In genomic region chr17:59441459-59442096, GRCh38 we compare ENCODE assay signal across 3 cellular contexts.
TF ChIP-seq lines count a peak whose summit lies in the region.

No MANE protein-coding gene starts in this region.

TF ChIP-seq in SK-N-SH, 30 proteins besides CTCF, POLR2A, EP300 and RAD21:
- TF ChIP-seq REST (IDR thresholded peaks at IDR 0.05; ENCODE audit: low read depth, low read length) (no peak), POLR2AphosphoS5 (IDR thresholded peaks at IDR 0.05; ENCODE audit: low read depth, low read length) (no peak), TEAD4 (IDR thresholded peaks at IDR 0.05; ENCODE audit: borderline replicate concordance, insufficient read depth) (no peak), YY1 (IDR thresholded peaks at IDR 0.05; ENCODE audit: low read depth) (no peak)
TF ChIP-seq in SK-N-SH: peak in this region for 0.

TF ChIP-seq in SK-N-SH treated with all-trans-retinoic acid at 6 μM for 48 hours, 23 proteins besides CTCF, POLR2A, EP300 and RAD21:
- no peak for TF ChIP-seq BACH2 (CRISPR knock-in tag; IDR thresholded peaks at IDR 0.05; ENCODE audit: borderline replicate concordance)
- TF ChIP-seq TOX (CRISPR knock-in tag; IDR thresholded peaks at IDR 0.05; ENCODE audit: borderline replicate concordance) = no peak
- TF ChIP-seq ISL1 (CRISPR knock-in tag; IDR thresholded peaks at IDR 0.05) = no peak
- TF ChIP-seq PPARA (CRISPR knock-in tag; IDR thresholded peaks at IDR 0.05; ENCODE audit: borderline replicate concordance) = no peak
- no peak for TF ChIP-seq PATZ1 (CRISPR knock-in tag; IDR thresholded peaks at IDR 0.05; ENCODE audit: borderline replicate concordance)
- no peak for TF ChIP-seq ZC3H10 (CRISPR knock-in tag; IDR thresholded peaks at IDR 0.05)
- TF ChIP-seq ZFP30 (CRISPR knock-in tag; IDR thresholded peaks at IDR 0.05) = no peak
- no peak for TF ChIP-seq POU6F1 (CRISPR knock-in tag; IDR thresholded peaks at IDR 0.05; ENCODE audit: borderline replicate concordance, low read depth)
- TF ChIP-seq RARB (CRISPR knock-in tag; IDR thresholded peaks at IDR 0.05) = no peak
- TF ChIP-seq SNAI2 (CRISPR knock-in tag; IDR thresholded peaks at IDR 0.05) = no peak
- TF ChIP-seq ZNF70 (CRISPR knock-in tag; IDR thresholded peaks at IDR 0.05) = no peak
- TF ChIP-seq OSR1 (CRISPR knock-in tag; IDR thresholded peaks at IDR 0.05) = no peak
- TF ChIP-seq GLIS3 (CRISPR knock-in tag; IDR thresholded peaks at IDR 0.05) = no peak
TF ChIP-seq in SK-N-SH treated with all-trans-retinoic acid at 6 μM for 48 hours: peak in this region for 0.

TF ChIP-seq in H1, 55 proteins besides CTCF, POLR2A, EP300 and RAD21:
- TF ChIP-seq CEBPB (IDR thresholded peaks at IDR 0.05; ENCODE audit: low read depth, low read length) = no peak
- TF ChIP-seq TAF1 (IDR thresholded peaks at IDR 0.05; ENCODE audit: low read depth, low read length) = no peak
- TF ChIP-seq TEAD4 (IDR thresholded peaks at IDR 0.05; ENCODE audit: low read depth, low read length) = no peak
- no peak for TF ChIP-seq SP1 (IDR thresholded peaks at IDR 0.05; ENCODE audit: low read depth, low read length)
- no peak for TF ChIP-seq SP2 (IDR thresholded peaks at IDR 0.05; ENCODE audit: low read length)
- TF ChIP-seq ATF2 (IDR thresholded peaks at IDR 0.05; ENCODE audit: low read length) = no peak
- no peak for TF ChIP-seq E2F6 (IDR thresholded peaks at IDR 0.05)
- no peak for TF ChIP-seq RFX5 (IDR thresholded peaks at IDR 0.05; ENCODE audit: borderline replicate concordance, low read depth, low read length)
- no peak for TF ChIP-seq SRF (IDR thresholded peaks at IDR 0.05; ENCODE audit: low read depth, low read length)
- no peak for TF ChIP-seq CHD1 (IDR thresholded peaks at IDR 0.05; ENCODE audit: low read depth, low read length)
- TF ChIP-seq BRCA1 (IDR thresholded peaks at IDR 0.05; ENCODE audit: low read depth, low read length) = no peak
- TF ChIP-seq BACH1 (IDR thresholded peaks at IDR 0.05; ENCODE audit: low read length) = no peak
